12 cellular contexts compared by ENCODE assay signal in the genomic region with DNA sequence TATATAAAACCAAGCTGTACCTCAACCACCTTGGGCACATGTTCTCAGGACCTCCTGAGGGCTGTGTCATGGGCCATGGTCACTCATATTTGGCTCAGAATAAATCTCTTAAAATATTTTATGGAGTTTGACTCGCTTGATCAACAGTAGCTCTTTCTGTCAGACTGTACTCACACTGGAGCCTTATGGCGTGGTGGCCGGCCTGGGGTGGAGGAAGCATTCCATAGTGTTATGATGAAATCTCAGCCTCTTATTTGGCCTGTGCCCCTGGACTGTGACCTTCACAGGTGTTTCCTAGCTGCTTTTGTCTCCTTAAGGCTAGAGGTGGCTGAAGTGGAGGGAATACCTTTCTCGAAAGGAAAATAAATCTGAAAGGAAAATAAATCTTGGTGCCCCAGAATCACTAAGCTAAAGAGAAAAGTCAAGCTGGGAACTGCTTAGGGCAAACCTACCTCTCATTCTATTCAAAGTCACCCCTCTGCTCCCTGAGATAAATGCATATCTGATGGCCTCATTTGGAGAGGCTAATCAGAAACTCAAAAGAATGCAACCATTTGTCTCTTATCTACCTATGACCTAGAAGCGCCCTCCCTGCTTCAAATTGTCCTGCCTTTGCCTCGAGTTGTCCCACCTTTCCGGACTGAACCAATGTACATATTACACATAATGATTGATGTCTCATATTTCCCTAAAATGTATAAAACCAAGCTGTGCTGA. TPM values are rescaled to one million over a fixed set of nuclear protein-coding genes. Genes with fewer than 3 reads are reported as not detected.
DNase-seq lines count a peak whose midpoint lies in the region; ATAC-seq, FAIRE-seq and TF ChIP-seq lines count a peak whose summit lies in the region.
"Not testable (repeated sequence)": the region's sequence is repeated elsewhere in the genome, so short reads cannot be mapped to it uniquely, and the experiment has no call there.
"Had no signal": no experiment of that assay in that cellular context is flagged by ENCODE, and none has a peak within 500 bp of the region (broad histone marks: within the 10 kb centered on the region; RNA-seq: fewer than 3 reads in every experiment).

No MANE protein-coding gene starts in this region.

- H3K4me2 ChIP-seq in PC-3 (ENCODE audit: low read length); hepatocyte: not testable (repeated sequence)

- H3K27me3 Mint-ChIP-seq in nephron progenitor cell (ENCODE audit: low read depth, poor library complexity): peaks cover 11% of the 10 kb centered on the region
- not testable (repeated sequence) for H3K27me3 Mint-ChIP-seq in progenitor cell of endocrine pancreas

- H3K4me3 Mint-ChIP-seq in nephron progenitor cell: peak overlapping the region; percentile 14
- not testable (repeated sequence) for H3K4me3 Mint-ChIP-seq in progenitor cell of endocrine pancreas (ENCODE audit: low read depth)

- not testable (repeated sequence) for H3K36me3 Mint-ChIP-seq in nephron progenitor cell (ENCODE audit: low read depth); progenitor cell of endocrine pancreas (ENCODE audit: insufficient read depth)

- BruUV-seq in PC-3 (replicated peaks; lab: Mats Ljungman, UMichigan): not testable (repeated sequence)

- not testable (repeated sequence) for H3K9ac ChIP-seq in PC-3 (ENCODE audit: low read length)

- H3K9me3 Mint-ChIP-seq in nephron progenitor cell; progenitor cell of endocrine pancreas (ENCODE audit: low read depth): not testable (repeated sequence)

- not testable (repeated sequence) for H3K27ac ChIP-seq in PC-3 (ENCODE audit: low read length); upper lobe of right lung
- H3K27ac ChIP-seq in hepatocyte: peak overlapping the region; percentile 28

- intact Hi-C loops in PC-3 (cut with micrococcal nuclease); upper lobe of right lung (cut with DNase I): not testable (repeated sequence)

- CTCF ChIA-PET in PC-3 (lab: Charles Lee): not testable (repeated sequence)

- H3F3A ChIP-seq in PC-3 (ENCODE audit: low read length, unreplicated experiment): not testable (repeated sequence)

- H3K4me1 Mint-ChIP-seq in nephron progenitor cell (peaks cover 51% of the 10 kb centered on the region), progenitor cell of endocrine pancreas (ENCODE audit: low read depth) (peaks cover 36% of the 10 kb centered on the region)

- peak; percentile 70 for ATAC-seq in PC-3
- peak; percentile 41 for ATAC-seq in upper lobe of right lung

- H3K36me3 ChIP-seq in PC-3 (ENCODE audit: low read depth, low read length); bronchial epithelial cell (ENCODE audit: control insufficient read depth, insufficient read depth, low read length); hepatocyte (replicated peaks; ENCODE audit: insufficient read depth, low read depth); upper lobe of right lung: not testable (repeated sequence)

- WGBS in hepatocyte (ENCODE audit: low lambda C conversion rate, missing lambda C conversion rate): 54% methylated on average over 7 of the region's 7 CpGs

- H3K27ac Mint-ChIP-seq in nephron progenitor cell: peak overlapping the region; percentile 78
- H3K27ac Mint-ChIP-seq in progenitor cell of endocrine pancreas: peak overlapping the region; percentile 68

- POLR2A ChIA-PET in PC-3 (lab: Charles Lee; ENCODE audit: unreplicated experiment): not testable (repeated sequence)

- not testable (repeated sequence) for H3K4me3 ChIP-seq in PC-3 (ENCODE audit: low read length); bronchial epithelial cell (ENCODE audit: low read depth, low read length); hepatocyte; upper lobe of right lung

- H2AFZ ChIP-seq in PC-3 (ENCODE audit: low read length); hepatocyte: not testable (repeated sequence)

- not testable (repeated sequence) for H3K27me3 ChIP-seq in PC-3 (ENCODE audit: low read length); bronchial epithelial cell (ENCODE audit: control insufficient read depth, insufficient read depth, low read length); hepatocyte
- peaks cover 12% of the 10 kb centered on the region for H3K27me3 ChIP-seq in upper lobe of right lung

- TF ChIP-seq CTCF in PC-3 (conservative IDR thresholded peaks at IDR 0.05; ENCODE audit: low read depth, low read length); bronchial epithelial cell (IDR thresholded peaks at IDR 0.05; ENCODE audit: insufficient read depth, low read length, severe bottlenecking); hepatocyte (IDR thresholded peaks at IDR 0.05; ENCODE audit: poor library complexity); nephron progenitor cell (IDR thresholded peaks at IDR 0.05); progenitor cell of endocrine pancreas (IDR thresholded peaks at IDR 0.05; ENCODE audit: unreplicated experiment); upper lobe of right lung (IDR thresholded peaks at IDR 0.05): not testable (repeated sequence)

- not testable (repeated sequence) for H3K79me2 ChIP-seq in PC-3 (ENCODE audit: low read length); hepatocyte

- H3K9me2 ChIP-seq in PC-3 (replicated peaks; ENCODE audit: low read length); hepatocyte (replicated peaks; ENCODE audit: insufficient read depth): not testable (repeated sequence)

- not testable (repeated sequence) for H3K9me3 ChIP-seq in PC-3 (ENCODE audit: low read length); hepatocyte (ENCODE audit: low read depth); upper lobe of right lung

- peaks cover 12% of the 10 kb centered on the region for H3K4me1 ChIP-seq in PC-3 (ENCODE audit: insufficient read depth, low read length)
- peaks cover 13% of the 10 kb centered on the region for H3K4me1 ChIP-seq in hepatocyte (ENCODE audit: insufficient read depth)
- H3K4me1 ChIP-seq in upper lobe of right lung: not testable (repeated sequence)

- DNase-seq in HT-29 (ENCODE audit: low spot score) (peak; percentile 49), PC-3 (peak; percentile 23)
- DNase-seq in bronchial epithelial cell (ENCODE audit: low read depth); hepatocyte (ENCODE audit: low spot score); nephron progenitor cell; progenitor cell of endocrine pancreas (ENCODE audit: low spot score, unreplicated experiment); upper lobe of right lung: not testable (repeated sequence)

- H4K20me1 ChIP-seq in PC-3 (ENCODE audit: low read length); hepatocyte (ENCODE audit: insufficient read depth, poor library complexity, severe bottlenecking): not testable (repeated sequence)

- FAIRE-seq in bronchial epithelial cell (lab: Jason Lieb, UNC): peak; percentile 79

RNA-seq across cellular contexts. Expression of gene TRIM17, which starts 16.8 kb away (rescaled TPM):
- not detected in 2 replicates for total RNA-seq in HT-29 (2014; rRNA removed; shearing (Covaris generic))
- total RNA-seq in PC-3 (2014; rRNA removed): not detected in 2 replicates
- 1.6 and 2.4 TPM in 2 replicates for total RNA-seq in bronchial epithelial cell
- total RNA-seq in hepatocyte: 2.1 and 2.4 TPM in 2 replicates
- polyA plus RNA-seq in hepatocyte: 5.7 and 7.3 TPM in 2 replicates
- 20.5 and 20.8 TPM in 2 replicates for total RNA-seq in progenitor cell of endocrine pancreas
- 2.6 TPM for total RNA-seq in upper lobe of right lung
- total RNA-seq: Daoy, G401, H4 had no signal
- polyA plus RNA-seq: A549, CD14-positive monocyte had no signal

RNA-seq across cellular contexts. Expression of gene TRIM11, which starts 26.9 kb away (rescaled TPM):
- total RNA-seq in HT-29 (2014; rRNA removed; shearing (Covaris generic)): 55.9 and 62.2 TPM in 2 replicates
- total RNA-seq in PC-3 (2014; rRNA removed): 48.3 and 94.6 TPM in 2 replicates
- 17.9 and 20.0 TPM in 2 replicates for total RNA-seq in bronchial epithelial cell
- 10.4 and 13.8 TPM in 2 replicates for total RNA-seq in hepatocyte
- polyA plus RNA-seq in hepatocyte: 10.4 and 14.5 TPM in 2 replicates
- 41.1 and 42.4 TPM in 2 replicates for total RNA-seq in progenitor cell of endocrine pancreas
- 22.8 TPM for total RNA-seq in upper lobe of right lung

RNA-seq across cellular contexts. Expression of gene RNF187, which starts 53.7 kb away (rescaled TPM):
- 34.0 and 41.1 TPM in 2 replicates for total RNA-seq in HT-29 (2014; rRNA removed; shearing (Covaris generic))
- total RNA-seq in PC-3 (2014; rRNA removed): 97.7 and 157 TPM in 2 replicates
- 147 and 179 TPM in 2 replicates for total RNA-seq in bronchial epithelial cell
- total RNA-seq in hepatocyte: 39.5 and 52.4 TPM in 2 replicates
- 124 and 135 TPM in 2 replicates for polyA plus RNA-seq in hepatocyte
- 94.8 and 98.6 TPM in 2 replicates for total RNA-seq in progenitor cell of endocrine pancreas
- total RNA-seq in upper lobe of right lung: 88.8 TPM
